In genomic region chr4:40256329-40256728, GRCh38 we compare ENCODE assay signal across 2 cellular contexts.
TF ChIP-seq lines count a peak whose summit lies in the region.

No MANE protein-coding gene starts in this region.

TF ChIP-seq in SK-N-SH, 30 proteins besides CTCF, POLR2A, EP300 and RAD21 (continued from another document):
- TF ChIP-seq TEAD4 (IDR thresholded peaks at IDR 0.05; ENCODE audit: borderline replicate concordance, insufficient read depth), result no peak
- TF ChIP-seq FOXM1 (IDR thresholded peaks at IDR 0.05; ENCODE audit: low read depth), result no peak
- TF ChIP-seq, protein P1, sequence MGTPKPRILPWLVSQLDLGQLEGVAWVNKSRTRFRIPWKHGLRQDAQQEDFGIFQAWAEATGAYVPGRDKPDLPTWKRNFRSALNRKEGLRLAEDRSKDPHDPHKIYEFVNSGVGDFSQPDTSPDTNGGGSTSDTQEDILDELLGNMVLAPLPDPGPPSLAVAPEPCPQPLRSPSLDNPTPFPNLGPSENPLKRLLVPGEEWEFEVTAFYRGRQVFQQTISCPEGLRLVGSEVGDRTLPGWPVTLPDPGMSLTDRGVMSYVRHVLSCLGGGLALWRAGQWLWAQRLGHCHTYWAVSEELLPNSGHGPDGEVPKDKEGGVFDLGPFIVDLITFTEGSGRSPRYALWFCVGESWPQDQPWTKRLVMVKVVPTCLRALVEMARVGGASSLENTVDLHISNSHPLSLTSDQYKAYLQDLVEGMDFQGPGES (IDR thresholded peaks at IDR 0.05; ENCODE audit: low read depth, low read length), result no peak
- no peak for TF ChIP-seq GATA2 (CRISPR knock-in tag; IDR thresholded peaks at IDR 0.05)
- no peak for TF ChIP-seq FOSL2 (IDR thresholded peaks at IDR 0.05; ENCODE audit: borderline replicate concordance, low read depth)

TF ChIP-seq in SK-N-SH treated with all-trans-retinoic acid at 6 μM for 48 hours, 23 proteins besides CTCF, POLR2A, EP300 and RAD21 (continued from another document):
- TF ChIP-seq PATZ1 (CRISPR knock-in tag; IDR thresholded peaks at IDR 0.05; ENCODE audit: borderline replicate concordance) (no peak), CREB5 (CRISPR knock-in tag; IDR thresholded peaks at IDR 0.05; ENCODE audit: low read depth) (no peak), ZNF70 (CRISPR knock-in tag; IDR thresholded peaks at IDR 0.05) (no peak), ZC3H10 (CRISPR knock-in tag; IDR thresholded peaks at IDR 0.05) (no peak)
